Comparison of ENCODE assay signal across 2 cellular contexts in genomic region chr16:66466636-66467035, GRCh38. TPM values are rescaled to one million over a fixed set of nuclear protein-coding genes. Genes with fewer than 3 reads are reported as not detected.
"Had no signal": no experiment of that assay in that cellular context is flagged by ENCODE, and none has a peak within 500 bp of the region (broad histone marks: within the 10 kb centered on the region; RNA-seq: fewer than 3 reads in every experiment).

No MANE protein-coding gene starts in this region.

RNA-seq across cellular contexts. Expression of gene BEAN1, which starts 39.5 kb away (rescaled TPM):
- total RNA-seq: H1, HFFc6 had no signal
